In the genomic region with DNA sequence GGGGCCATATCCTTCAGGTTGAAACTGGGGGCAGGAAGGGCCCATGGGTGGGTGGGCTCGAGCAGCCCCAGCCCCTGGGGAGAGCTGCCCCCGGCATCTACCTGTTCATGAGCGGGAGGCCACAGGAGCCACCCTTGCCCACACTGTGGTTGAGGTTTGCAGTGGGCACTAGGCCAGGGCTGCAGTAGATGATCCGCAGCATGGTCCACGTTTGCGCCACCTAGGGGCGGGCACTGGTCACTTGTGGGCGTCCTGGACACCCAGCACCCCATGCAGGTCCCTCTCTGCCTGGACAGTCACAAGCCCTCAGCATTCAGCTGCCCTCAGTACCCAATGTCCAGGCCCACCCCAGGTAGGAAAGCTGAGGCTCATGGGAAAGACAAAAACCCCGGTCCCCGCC, we compare ENCODE assay signal across 1 cellular context.
TF ChIP-seq lines count a peak whose summit lies in the region.

No MANE protein-coding gene starts in this region.

TF ChIP-seq in endothelial cell of umbilical vein, 7 proteins besides CTCF, POLR2A, EP300 and RAD21:
- TF ChIP-seq, protein P1, sequence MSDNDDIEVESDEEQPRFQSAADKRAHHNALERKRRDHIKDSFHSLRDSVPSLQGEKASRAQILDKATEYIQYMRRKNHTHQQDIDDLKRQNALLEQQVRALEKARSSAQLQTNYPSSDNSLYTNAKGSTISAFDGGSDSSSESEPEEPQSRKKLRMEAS (IDR thresholded peaks at IDR 0.05; ENCODE audit: insufficient read depth, insufficient read length) = no peak
- TF ChIP-seq JUN (IDR thresholded peaks at IDR 0.05; ENCODE audit: borderline replicate concordance, insufficient read depth, insufficient read length, low read depth) (no peak), POLR2AphosphoS5 (IDR thresholded peaks at IDR 0.05; ENCODE audit: insufficient read depth, low read depth, low read length) (no peak), FOS (IDR thresholded peaks at IDR 0.05; ENCODE audit: borderline replicate concordance, insufficient read depth, low read length) (no peak), GATA2 (IDR thresholded peaks at IDR 0.05; ENCODE audit: insufficient read depth, insufficient read length, low read depth, low read length) (no peak), MYC (IDR thresholded peaks at IDR 0.05; ENCODE audit: low read depth, low read length) (no peak)
